In genomic region chr4:119010909-119011606, GRCh38 we compare ENCODE assay signal across 20 cellular contexts.
DNase-seq lines count a peak whose midpoint lies in the region; ATAC-seq, FAIRE-seq and TF ChIP-seq lines count a peak whose summit lies in the region.
"Had no signal": no experiment of that assay in that cellular context is flagged by ENCODE, and none has a peak within 500 bp of the region (broad histone marks: within the 10 kb centered on the region; RNA-seq: fewer than 3 reads in every experiment).

No MANE protein-coding gene starts in this region.

- intact Hi-C loops in Right ventricle myocardium superior (cut with DNase I) (no loop called here), posterior vena cava (cut with DNase I) (no loop called here), transverse colon (cut with DNase I; ENCODE audit: low total_unique reads) (no loop called here), kidney (cut with DNase I) (no loop called here)

- peak; percentile 79 for ATAC-seq in Right ventricle myocardium superior (ENCODE audit: poor library complexity)
- ATAC-seq in HG03432 (IDR thresholded peaks at IDR 0.05; ENCODE audit: unreplicated experiment) = no peak
- ATAC-seq: left lobe of liver; stimulated activated memory B cell treated with anti-CD40 and anti-IgM and Interleukin-4, amounts not matched to agents 10 μg/mL and 1 μg/mL and 100 μg/mL, for 72 hours had no signal

- FAIRE-seq in bronchial epithelial cell (lab: Jason Lieb, UNC) = peak; percentile 70
- FAIRE-seq in kidney (lab: Jason Lieb, UNC) = no peak

- H3K9me3 ChIP-seq in transverse colon = no peaks in the 10 kb centered on the region
- no peaks in the 10 kb centered on the region for H3K9me3 ChIP-seq in kidney (ENCODE audit: control insufficient read depth in 1 of 2, low read length in 2 of 2)
- H3K9me3 ChIP-seq: Caco-2, colonic mucosa, SJSA1 had no signal

- DNase-seq in bronchial epithelial cell (ENCODE audit: low read depth) = no peak
- peak; percentile 46 for DNase-seq in Right ventricle myocardium superior
- DNase-seq in posterior vena cava (ENCODE audit: low spot score) = peak; percentile 48
- no peak for DNase-seq in transverse colon
- DNase-seq in COLO829 (ENCODE audit: low spot score) = no peak
- no peak for DNase-seq in kidney
- DNase-seq in activated CD4-positive, alpha-beta T cell treated with anti-CD3 and anti-CD28 coated beads, Interleukin-2, amount 50 U/mL, for 4 hours = no peak
- DNase-seq: activated CD4-positive, alpha-beta memory T cell treated with anti-CD3 and anti-CD28 coated beads for 36 hours; activated naive CD4-positive, alpha-beta T cell treated with anti-CD3 and anti-CD28 coated beads, Interleukin-2, amount 10 ng/mL, durations not matched to agents 7 days and 5 days; Caco-2; colonic mucosa; Karpas-422; NCI-H1436; NCI-H82; PC-9; T-helper 2 cell had no signal

- H3K4me3 ChIP-seq in bronchial epithelial cell (ENCODE audit: low read depth, low read length) (no peak overlapping the region), transverse colon (no peak overlapping the region), kidney (ENCODE audit: low read length in 2 of 2) (no peak overlapping the region)
- H3K4me3 ChIP-seq: colonic mucosa, PC-9, SJSA1 had no signal

- H3K27me3 ChIP-seq in bronchial epithelial cell (ENCODE audit: control insufficient read depth, insufficient read depth, low read length) (no peaks in the 10 kb centered on the region), transverse colon (no peaks in the 10 kb centered on the region)
- H3K27me3 ChIP-seq: colonic mucosa, SJSA1 had no signal

- no peaks in the 10 kb centered on the region for H3K36me3 ChIP-seq in bronchial epithelial cell (ENCODE audit: control insufficient read depth, insufficient read depth, low read length)
- no peaks in the 10 kb centered on the region for H3K36me3 ChIP-seq in transverse colon
- H3K36me3 ChIP-seq in kidney (ENCODE audit: control insufficient read depth in 1 of 2, insufficient read depth in 2 of 2, low read length in 2 of 2) = no peaks in the 10 kb centered on the region
- H3K36me3 ChIP-seq: colonic mucosa, SJSA1 had no signal

- H3K4me1 ChIP-seq in transverse colon (peaks cover 0 to 15% (median 0%) of the 10 kb centered on the region in 4 donors), kidney (ENCODE audit: control insufficient read depth in 1 of 2, insufficient read depth in 1 of 2, low read depth in 1 of 2, low read length in 2 of 2) (no peaks in the 10 kb centered on the region)
- H3K4me1 ChIP-seq: Caco-2, colonic mucosa had no signal

- 65 to 78% methylated on average over 3 to 7 of the region's 7 CpGs for WGBS in transverse colon (ENCODE audit: low coverage in 1 of 2), 2 donors

- TF ChIP-seq POLR2A in transverse colon (IDR thresholded peaks at IDR 0.05) = no peak

- TF ChIP-seq EP300 in transverse colon (IDR thresholded peaks at IDR 0.05; ENCODE audit: low read depth) = no peak

- TF ChIP-seq CTCF in bronchial epithelial cell (IDR thresholded peaks at IDR 0.05; ENCODE audit: insufficient read depth, low read length, severe bottlenecking) = no peak
- TF ChIP-seq CTCF in transverse colon (IDR thresholded peaks at IDR 0.05) = no peak
- TF ChIP-seq CTCF in kidney (IDR thresholded peaks at IDR 0.05; ENCODE audit: borderline replicate concordance, extremely low read depth, insufficient read depth) = no peak

- H3K9ac ChIP-seq in kidney (ENCODE audit: low read length in 2 of 2) = no peak overlapping the region

- H3K27ac ChIP-seq in transverse colon = peak overlapping the region; percentile 42 to 83 (median 66)
- no peak overlapping the region for H3K27ac ChIP-seq in kidney (ENCODE audit: low read depth in 2 of 2, low read length in 2 of 2)
- H3K27ac ChIP-seq: colonic mucosa, PC-9, SJSA1 had no signal

- in situ Hi-C loops in transverse colon (cut with MboI; ENCODE audit: low pct_ligation_motif_present in 1 of 4, low pct_unique_long_range_greater_than_20kb in 1 of 4, low sequenced_read_pairs in 3 of 4) = no loop called here

Comparison
In these comparisons a context has a peak if more than half of its experiments do, and no peak if none do; other contexts are left out.
1. DNase-seq: peak in Right ventricle myocardium superior (single experiment) and posterior vena cava (single experiment); none in bronchial epithelial cell (single experiment), transverse colon (single experiment), COLO829 (single experiment), kidney (single experiment) and activated CD4-positive, alpha-beta T cell treated with anti-CD3 and anti-CD28 coated beads, Interleukin-2, amount 50 U/mL, for 4 hours (0 of 2).
2. H3K27ac ChIP-seq: peak in transverse colon (4 of 4); none in kidney (0 of 2).